Comparison of ENCODE assay signal across 8 cellular contexts in the genomic region with DNA sequence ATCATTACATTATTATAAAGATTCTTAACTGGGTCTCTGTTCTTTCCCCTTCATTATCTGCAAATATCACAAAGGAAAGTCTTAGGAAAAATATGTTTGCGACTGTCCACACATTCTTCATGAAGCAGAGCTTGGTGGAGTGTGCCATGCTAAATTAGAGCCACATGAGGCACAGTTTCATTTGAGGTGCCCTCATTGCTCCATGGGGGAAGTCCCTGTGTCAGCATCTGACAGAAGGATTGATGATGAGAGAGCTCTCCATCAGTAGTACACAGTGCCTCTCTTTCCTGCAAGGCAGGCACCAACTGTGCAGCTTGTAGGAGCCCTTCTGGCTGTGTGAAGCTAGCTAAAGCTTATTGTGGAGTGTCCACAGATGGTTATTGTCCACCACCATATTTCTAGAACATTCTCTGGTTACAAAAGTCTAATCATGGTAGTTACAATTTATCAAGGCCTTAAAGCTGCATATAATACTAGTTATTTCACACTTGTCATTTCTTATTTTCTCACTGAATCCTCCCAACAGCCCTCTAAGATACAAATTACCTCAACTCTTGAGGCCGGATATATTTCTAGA.
A peak's percentile ranks its signal among the peaks of the same experiment; 100 is the strongest.
DNase-seq lines count a peak whose midpoint lies in the region; ATAC-seq and TF ChIP-seq lines count a peak whose summit lies in the region.

No MANE protein-coding gene starts in this region.

- no peaks in the 10 kb centered on the region for H3K36me3 ChIP-seq in CD8-positive, alpha-beta memory T cell (ENCODE audit: insufficient read depth, low read length)
- H3K36me3 ChIP-seq in brain microvascular endothelial cell (replicated peaks), result peaks cover 13% of the 10 kb centered on the region

- no peaks in the 10 kb centered on the region for H3K27me3 ChIP-seq in CD8-positive, alpha-beta memory T cell (ENCODE audit: insufficient read depth, low read length, poor library complexity, severe bottlenecking)
- H3K27me3 ChIP-seq in brain microvascular endothelial cell (replicated peaks), result no peaks in the 10 kb centered on the region

- peaks cover 31 to 44% (median 42%) of the 10 kb centered on the region in 3 donors for H3K4me1 Mint-ChIP-seq in CD8-positive, alpha-beta memory T cell
- H3K4me1 Mint-ChIP-seq in activated T-helper 17 cell treated with anti-CD3 and anti-CD28 coated beads, Interleukin-2, amount 50 U/mL, for 72 hours, result peaks cover 42% of the 10 kb centered on the region

- CTCF ChIA-PET in CD8-positive, alpha-beta memory T cell (lab: Charles Lee), result interaction anchor here (1.1 to 1.2 kb wide), 2 partner anchors 8 to 13 kb away, joined by 4 read pairs; no protein-coding TSS in a partner anchor
- CTCF ChIA-PET in GM10248 (lab: Yijun Ruan, JAX), result interaction anchor here (0.8 to 4.2 kb wide), 9 partner anchors 10 to 243 kb away, joined by 3 to 33 read pairs (median 4); no protein-coding TSS in a partner anchor

- H3K9me3 Mint-ChIP-seq in CD8-positive, alpha-beta memory T cell, result peaks cover 0 to 2% (median 0%) of the 10 kb centered on the region in 5 donors
- H3K9me3 Mint-ChIP-seq in activated T-helper 17 cell treated with anti-CD3 and anti-CD28 coated beads, Interleukin-2, amount 50 U/mL, for 72 hours, result no peaks in the 10 kb centered on the region

- POLR2A ChIA-PET in CD8-positive, alpha-beta memory T cell (lab: Charles Lee), result no interaction called here
- POLR2A ChIA-PET in GM10248 (lab: Yijun Ruan, JAX), result no interaction called here

- DNase-seq in CD8-positive, alpha-beta memory T cell, result no peak
- DNase-seq in stimulated activated CD4-positive, alpha-beta T cell treated with anti-CD3 and anti-CD28 coated beads, Interleukin-1b, Interleukin-23, amount 100 ng/mL, for 48 hours, result peak; percentile 42
- no peak for DNase-seq in brain microvascular endothelial cell
- DNase-seq in GM10248 (ENCODE audit: extremely low spot score), result no peak
- no peak for DNase-seq in NCI-H526 treated with DMSO at 0.1 percent for 48 hours (lab: John Stamatoyannopoulos, UW)

- ATAC-seq in GM19397 (IDR thresholded peaks at IDR 0.05; ENCODE audit: unreplicated experiment), result peak; percentile 63
- ATAC-seq in HG03378 (IDR thresholded peaks at IDR 0.05; ENCODE audit: unreplicated experiment), result peak; percentile 57
- ATAC-seq in activated T-helper 17 cell treated with anti-CD3 and anti-CD28 coated beads, Interleukin-2, amount 50 U/mL, for 72 hours (replicated peaks), result peak; percentile 65

- no peaks in the 10 kb centered on the region for H3K9me3 ChIP-seq in CD8-positive, alpha-beta memory T cell (ENCODE audit: low read length)

- peak overlapping the region in 7 of 8 donors; percentile 22 to 85 (median 76) for H3K27ac Mint-ChIP-seq in CD8-positive, alpha-beta memory T cell
- H3K27ac Mint-ChIP-seq in activated T-helper 17 cell treated with anti-CD3 and anti-CD28 coated beads, Interleukin-2, amount 50 U/mL, for 72 hours, result peak overlapping the region; percentile 2

- no peaks in the 10 kb centered on the region for H3K27me3 Mint-ChIP-seq in CD8-positive, alpha-beta memory T cell
- H3K27me3 Mint-ChIP-seq in activated T-helper 17 cell treated with anti-CD3 and anti-CD28 coated beads, Interleukin-2, amount 50 U/mL, for 72 hours, result no peaks in the 10 kb centered on the region

- no peak for TF ChIP-seq CTCF in brain microvascular endothelial cell (IDR thresholded peaks at IDR 0.05; ENCODE audit: low read depth, low read length, missing control alignments)
- no peak for TF ChIP-seq CTCF in GM10248 (IDR thresholded peaks at IDR 0.05; ENCODE audit: control extremely low read depth, extremely low read depth, low read depth, missing control alignments)

- no peak overlapping the region for H3K27ac ChIP-seq in CD8-positive, alpha-beta memory T cell (ENCODE audit: low read depth, low read length)
- H3K27ac ChIP-seq in brain microvascular endothelial cell, result no peak overlapping the region

- H3K36me3 Mint-ChIP-seq in CD8-positive, alpha-beta memory T cell, result peaks cover 0 to 2% (median 0%) of the 10 kb centered on the region in 3 donors
- H3K36me3 Mint-ChIP-seq in activated T-helper 17 cell treated with anti-CD3 and anti-CD28 coated beads, Interleukin-2, amount 50 U/mL, for 72 hours (ENCODE audit: low read depth), result peaks cover 34% of the 10 kb centered on the region

- no peak overlapping the region for H3K4me3 ChIP-seq in CD8-positive, alpha-beta memory T cell (ENCODE audit: low read length)
- H3K4me3 ChIP-seq in brain microvascular endothelial cell (ENCODE audit: low read depth, low read length), result no peak overlapping the region

- H3K4me3 Mint-ChIP-seq in CD8-positive, alpha-beta memory T cell, result peak overlapping the region in 5 of 7 donors; percentile 0 to 46 (median 33)
- H3K4me3 Mint-ChIP-seq in activated T-helper 17 cell treated with anti-CD3 and anti-CD28 coated beads, Interleukin-2, amount 50 U/mL, for 72 hours, result peak overlapping the region; percentile 67

- H3K4me1 ChIP-seq in CD8-positive, alpha-beta memory T cell (ENCODE audit: insufficient read depth, low read length), result peaks cover 15% of the 10 kb centered on the region

- in situ Hi-C loops in brain microvascular endothelial cell (cut with HindIII; ENCODE audit: low pct_ligation_motif_present, low sequenced_read_pairs), result no loop called here
